In genomic region chr19:18223860-18224524, GRCh38 we compare ENCODE assay signal across 8 cellular contexts. TPM values are rescaled to one million over a fixed set of nuclear protein-coding genes. Genes with fewer than 3 reads are reported as not detected.
DNase-seq lines count a peak whose midpoint lies in the region; ATAC-seq and TF ChIP-seq lines count a peak whose summit lies in the region.

No MANE protein-coding gene starts in this region.

- H3K27ac ChIP-seq in gastroesophageal sphincter (peak overlapping the region in 3 of 4 donors; percentile 31 to 54 (median 46)), ovary (no peak overlapping the region)

- H3K36me3 ChIP-seq in gastroesophageal sphincter = no peaks in the 10 kb centered on the region
- no peaks in the 10 kb centered on the region for H3K36me3 ChIP-seq in ovary

- H3K9me3 ChIP-seq in gastroesophageal sphincter = no peaks in the 10 kb centered on the region
- no peaks in the 10 kb centered on the region for H3K9me3 ChIP-seq in ovary

- intact Hi-C loops in ovary (cut with DNase I) = loop anchor here in 1 of 4 donors (10.0 kb wide), 1 partner anchor 69 kb away; the partner anchor contains the start of gene PIK3R2

- peaks cover 0 to 37% (median 16%) of the 10 kb centered on the region in 3 donors for H3K4me1 ChIP-seq in gastroesophageal sphincter
- peaks cover 6% of the 10 kb centered on the region for H3K4me1 ChIP-seq in ovary (ENCODE audit: insufficient read depth)

- H3K27me3 ChIP-seq in gastroesophageal sphincter = peaks cover 69% of the 10 kb centered on the region
- H3K27me3 ChIP-seq in ovary = peaks cover 4% of the 10 kb centered on the region

- ATAC-seq in gastroesophageal sphincter = no peak

- H3K4me3 ChIP-seq in gastroesophageal sphincter (peak overlapping the region; percentile 18 to 48), ovary (peak overlapping the region; percentile 34)

- TF ChIP-seq POLR2A in gastroesophageal sphincter (IDR thresholded peaks at IDR 0.05) = no peak
- TF ChIP-seq POLR2A in ovary (IDR thresholded peaks at IDR 0.05) = no peak

- peak; percentile 41 for DNase-seq in SIG-M5 treated with dmso at 0.1 percent for 504 hours (lab: John Stamatoyannopoulos, UW; ENCODE audit: unreplicated experiment)
- DNase-seq in SIG-M5 (lab: John Stamatoyannopoulos, UW) = no peak
- DNase-seq in NAMALWA (ENCODE audit: low spot score) = peak; percentile 89
- peak; percentile 83 for DNase-seq in activated CD8-positive, alpha-beta memory T cell treated with anti-CD3 and anti-CD28 coated beads, Interleukin-2, amount 50 U/mL, for 48 hours
- DNase-seq in ovary = peak in 4 of 5 donors; percentile 43 to 75 (median 69)
- no peak for DNase-seq in HPDE6-E6E7 (ENCODE audit: extremely low spot score)
- DNase-seq in effector CD4-positive, alpha-beta T cell = no peak

- TF ChIP-seq CTCF in gastroesophageal sphincter (IDR thresholded peaks at IDR 0.05) (no peak), ovary (IDR thresholded peaks at IDR 0.05) (no peak)

- TF ChIP-seq EP300 in gastroesophageal sphincter (IDR thresholded peaks at IDR 0.05) (no peak), ovary (IDR thresholded peaks at IDR 0.05) (no peak)

- WGBS in gastroesophageal sphincter (ENCODE audit: low coverage in 1 of 2), 2 donors = 7 to 10% methylated on average over 17 to 25 of the region's 39 CpGs
- 3 to 4% (median 3%) methylated on average over 39 of the region's 39 CpGs for WGBS in ovary, 3 donors

RNA-seq across cellular contexts. Expression of gene PDE4C, which starts 2.2 kb away (rescaled TPM):
- total RNA-seq in gastroesophageal sphincter (1 to 10 TPM in 1 of 4 donors, under 1 TPM in 3; 0.35 to 2.3 (median 0.53) TPM), ovary (1 to 10 TPM in 4 of 7 donors, under 1 TPM in 2, not detected in 1; 0.57 to 1.7 (median 1.1) TPM)
- under 1 TPM; 0.50 to 0.67 TPM for polyA plus RNA-seq in ovary

RNA-seq across cellular contexts. Expression of gene RAB3A, which starts 20.1 kb away (rescaled TPM):
- total RNA-seq in gastroesophageal sphincter = 1 to 10 TPM in 3 of 4 donors, under 1 TPM in 1; 0.92 to 3.8 (median 1.6) TPM
- total RNA-seq in ovary = 10 to 100 TPM in 2 of 7 donors, 1 to 10 TPM in 5; 1.9 to 32.9 (median 9.0) TPM
- polyA plus RNA-seq in ovary = 1 to 10 TPM; 5.5 to 7.9 TPM

RNA-seq across cellular contexts. Expression of gene MPV17L2, which starts 31.0 kb away (rescaled TPM):
- total RNA-seq in gastroesophageal sphincter (10 to 100 TPM; 13.8 to 30.7 (median 22.4) TPM), ovary (10 to 100 TPM in 2 of 7 donors, 1 to 10 TPM in 5; 6.9 to 15.2 (median 8.6) TPM)
- 10 to 100 TPM in 1 of 2 donors, 1 to 10 TPM in 1; 3.5 to 12.0 TPM for polyA plus RNA-seq in ovary

RNA-seq across cellular contexts. Expression of gene IQCN, which starts 50.3 kb away (rescaled TPM):
- total RNA-seq in gastroesophageal sphincter (1 to 10 TPM in 2 of 4 donors, under 1 TPM in 2; 0.27 to 4.4 (median 1.3) TPM), ovary (10 to 100 TPM in 5 of 7 donors, 1 to 10 TPM in 2; 6.0 to 18.4 (median 11.7) TPM)
- 1 to 10 TPM; 2.5 to 9.3 TPM for polyA plus RNA-seq in ovary

RNA-seq across cellular contexts. Expression of gene IFI30, which starts 50.4 kb away (rescaled TPM):
- total RNA-seq in gastroesophageal sphincter (10 to 100 TPM in 3 of 4 donors, 1 to 10 TPM in 1; 4.4 to 79.6 (median 40.8) TPM), ovary (10 to 100 TPM; 10.1 to 70.9 (median 16.1) TPM)
- polyA plus RNA-seq in ovary = 10 to 100 TPM; 21.8 to 34.4 TPM

Comparison
In these comparisons a context has a peak if more than half of its experiments do, and no peak if none do; other contexts are left out.
1. DNase-seq: peak in SIG-M5 treated with dmso at 0.1 percent for 504 hours (single experiment), NAMALWA (single experiment), activated CD8-positive, alpha-beta memory T cell treated with anti-CD3 and anti-CD28 coated beads, Interleukin-2, amount 50 U/mL, for 48 hours (single experiment) and ovary (4 of 5); none in SIG-M5 (single experiment), HPDE6-E6E7 (single experiment) and effector CD4-positive, alpha-beta T cell (single experiment).
2. H3K27ac ChIP-seq: peak in gastroesophageal sphincter (3 of 4); none in ovary (0 of 2).